ENCODE assay signal across 23 cellular contexts in the genomic region with DNA sequence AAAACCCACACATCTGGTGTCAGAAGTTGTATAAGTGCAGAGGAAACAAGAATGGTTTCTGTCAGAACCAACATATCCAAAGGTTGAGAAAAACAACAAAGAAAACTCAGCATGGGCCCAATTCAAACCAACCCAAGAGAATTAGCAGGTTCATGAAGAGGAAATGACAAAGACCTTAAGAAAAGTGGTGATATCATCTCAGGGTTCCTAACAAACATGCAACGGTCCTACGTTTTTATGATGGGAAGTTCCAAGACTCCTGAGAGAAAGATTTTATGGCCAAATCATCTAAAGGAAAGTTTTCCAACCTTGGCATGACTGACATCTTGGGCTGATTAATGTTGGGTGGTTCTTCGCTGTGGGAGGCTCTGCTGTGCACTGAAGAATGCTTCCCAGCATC. TPM values are rescaled to one million over a fixed set of nuclear protein-coding genes. Genes with fewer than 3 reads are reported as not detected.
"Had no signal": no experiment of that assay in that cellular context is flagged by ENCODE, and none has a peak within 500 bp of the region (broad histone marks: within the 10 kb centered on the region; RNA-seq: fewer than 3 reads in every experiment).

No MANE protein-coding gene starts in this region.

- H2AFZ ChIP-seq: hepatocyte had no signal

- H3K27me3 Mint-ChIP-seq: effector memory CD8-positive, alpha-beta T cell; naive B cell; type B pancreatic cell had no signal

- ATAC-seq: effector memory CD8-positive, alpha-beta T cell; lower lobe of right lung; stimulated activated naive CD8-positive, alpha-beta T cell treated with anti-CD3 and anti-CD28 coated beads, Interleukin-15, Interleukin-2, amounts not matched to agents 100 U/mL and 50 U/mL, for 24 hours had no signal

- H3K27me3 ChIP-seq: hepatocyte, neutrophil, ovary, right atrium auricular region, suprapubic skin, thyroid gland had no signal

- H3K9me3 ChIP-seq: left ventricle myocardium inferior, lower lobe of right lung, neutrophil, ovary, right atrium auricular region, suprapubic skin, thyroid gland had no signal

- H3K4me3 Mint-ChIP-seq: effector memory CD8-positive, alpha-beta T cell; naive B cell; nephron; type B pancreatic cell had no signal

- DNase-seq: effector memory CD8-positive, alpha-beta T cell; erythroblast; foreskin melanocyte; head of caudate nucleus; kidney; left cardiac atrium; left ventricle myocardium inferior; lower lobe of right lung; mesenchymal stem cell; naive B cell; ovary; small intestine; stimulated activated CD4-positive, alpha-beta T cell treated with anti-CD3 and anti-CD28 coated beads, Interleukin-12 subunit alpha, Interleukin-12 subunit beta, amount 100 ng/mL, for 4 hours; stimulated activated CD4-positive, alpha-beta T cell treated with anti-CD3 and anti-CD28 coated beads, Interleukin-2, amount 100 ng/mL, for 48 hours; stimulated activated naive CD8-positive, alpha-beta T cell treated with anti-CD3 and anti-CD28 coated beads, Interleukin-15, Interleukin-2, amounts not matched to agents 100 U/mL and 50 U/mL, for 24 hours; thyroid gland had no signal

- H3K4me3 ChIP-seq: hepatocyte, left ventricle myocardium inferior, lower lobe of right lung, ovary, right atrium auricular region, suprapubic skin, thyroid gland had no signal

- H3K27ac Mint-ChIP-seq: nephron, type B pancreatic cell had no signal

- H3K4me1 ChIP-seq: lower lobe of right lung, right atrium auricular region, suprapubic skin, thyroid gland had no signal

- H3K4me2 ChIP-seq: hepatocyte had no signal

- H3K9me3 Mint-ChIP-seq: effector memory CD8-positive, alpha-beta T cell; naive B cell; nephron; type B pancreatic cell had no signal

- H3K27ac ChIP-seq: hepatocyte, left ventricle myocardium inferior, lower lobe of right lung, neutrophil, ovary, right atrium auricular region, suprapubic skin, thyroid gland had no signal

RNA-seq across cellular contexts. Expression of gene CLDN20, which starts 27.5 kb away (rescaled TPM):
- total RNA-seq: hepatocyte, kidney, left cardiac atrium, left ventricle myocardium inferior, lower lobe of right lung, ovary, posterior vena cava, right atrium auricular region, suprapubic skin, thyroid gland had no signal
- polyA plus RNA-seq: ovary, small intestine had no signal
